25 cellular contexts compared by ENCODE assay signal in the genomic region with DNA sequence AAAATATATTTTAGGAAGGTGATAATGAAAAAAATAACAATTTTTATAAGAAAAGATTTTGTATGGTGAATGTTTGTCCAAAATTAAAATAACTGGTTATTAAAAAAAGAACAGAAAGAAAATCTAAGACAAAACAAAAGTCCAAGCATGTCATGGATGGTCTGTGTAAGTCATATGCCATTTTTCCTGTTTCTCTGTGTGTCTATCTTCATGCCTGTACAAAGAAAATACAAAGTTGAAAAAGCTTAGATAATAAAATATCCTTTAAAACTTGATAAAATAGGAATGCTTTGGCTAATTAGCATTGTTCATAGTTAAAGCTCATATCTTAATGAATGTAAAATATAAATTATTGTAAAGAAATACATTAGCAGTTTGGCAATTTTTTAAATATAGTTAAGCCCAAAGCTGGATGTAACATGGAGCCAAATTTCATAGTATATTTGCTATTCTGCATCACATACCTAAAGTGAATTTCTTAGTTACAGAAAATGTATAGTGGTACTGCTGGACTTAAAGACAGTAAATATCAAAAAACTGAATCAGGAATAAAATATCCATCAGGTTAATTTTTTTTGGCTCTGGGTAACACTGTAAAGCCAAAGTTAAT.
DNase-seq lines count a peak whose midpoint lies in the region; ATAC-seq, FAIRE-seq and TF ChIP-seq lines count a peak whose summit lies in the region.
"Had no signal": no experiment of that assay in that cellular context is flagged by ENCODE, and none has a peak within 500 bp of the region (broad histone marks: within the 10 kb centered on the region; RNA-seq: fewer than 3 reads in every experiment).

No MANE protein-coding gene starts in this region.

- no peak overlapping the region for H2AFZ ChIP-seq in mesenchymal stem cell (ENCODE audit: low read depth, low read length)

- H3K9me3 ChIP-seq in mesenchymal stem cell (ENCODE audit: control insufficient read depth, low read length) = peaks cover 57% of the 10 kb centered on the region
- H3K9me3 ChIP-seq in colonic mucosa = no peaks in the 10 kb centered on the region

- H2BK120ac ChIP-seq in mesenchymal stem cell (ENCODE audit: low read depth, low read length) = no peak overlapping the region

- no peak overlapping the region for H2BK12ac ChIP-seq in mesenchymal stem cell (ENCODE audit: low read length in 2 of 2)

- ATAC-seq in HG02588 (IDR thresholded peaks at IDR 0.05; ENCODE audit: unreplicated experiment) = no peak
- ATAC-seq: GM12878, Panc1, Right ventricle myocardium inferior had no signal

- no peak overlapping the region for H2BK15ac ChIP-seq in mesenchymal stem cell (ENCODE audit: low read depth, poor library complexity, severe bottlenecking)

- H3K36me3 ChIP-seq in mesenchymal stem cell (ENCODE audit: control insufficient read depth in 1 of 2, insufficient read depth in 2 of 2, low read depth in 1 of 2, low read length in 2 of 2) (no peaks in the 10 kb centered on the region), colonic mucosa (no peaks in the 10 kb centered on the region)

- H3K27ac ChIP-seq in mesenchymal stem cell (ENCODE audit: low read length, poor library complexity, severe bottlenecking) (no peak overlapping the region), colonic mucosa (no peak overlapping the region)
- H3K27ac ChIP-seq: 22Rv1, HL-60 had no signal

- H2AK5ac ChIP-seq in mesenchymal stem cell (ENCODE audit: low read length, severe bottlenecking) = no peak overlapping the region

- no peak overlapping the region for H3K23ac ChIP-seq in mesenchymal stem cell (ENCODE audit: low read length in 2 of 2)

- H2BK5ac ChIP-seq in mesenchymal stem cell (ENCODE audit: low read depth, low read length, poor library complexity, severe bottlenecking) = no peak overlapping the region

- H3K14ac ChIP-seq in mesenchymal stem cell (ENCODE audit: low read length in 2 of 2) = no peak overlapping the region

- no peaks in the 10 kb centered on the region for H3K27me3 ChIP-seq in mesenchymal stem cell (ENCODE audit: control insufficient read depth in 1 of 2, insufficient read depth in 1 of 2, low read length in 2 of 2)
- no peaks in the 10 kb centered on the region for H3K27me3 ChIP-seq in colonic mucosa

- H3K9ac ChIP-seq in mesenchymal stem cell (ENCODE audit: low read length) (no peak overlapping the region), colonic mucosa (ENCODE audit: low read depth in 2 of 2, low read length in 2 of 2) (no peak overlapping the region)

- H4K91ac ChIP-seq in mesenchymal stem cell (ENCODE audit: low read length) = no peak overlapping the region

- peak; percentile 31 for DNase-seq in DMS53 (lab: John Stamatoyannopoulos, UW)
- DNase-seq in DMS53 treated with DMSO at 0.1 percent for 48 hours (lab: John Stamatoyannopoulos, UW; ENCODE audit: unreplicated experiment) = no peak
- DNase-seq in Kasumi-1 (lab: John Stamatoyannopoulos, UW) = peak; percentile 14 to 17
- DNase-seq in RCC 7860 (ENCODE audit: low spot score) = no peak
- peak; percentile 1 for DNase-seq in mesenchymal stem cell
- DNase-seq in occipital lobe (lab: John Stamatoyannopoulos, UW) = no peak
- no peak for DNase-seq in colonic mucosa
- DNase-seq: CD4-positive, CD25-positive, alpha-beta regulatory T cell; COR-L47; DMS153; EL; HFFc6; IMR-90; MV-4-11; NCI-H1417; NCI-H187 treated with DMSO at 0.1 percent for 48 hours; NCI-H226; NCI-H524 treated with DMSO at 0.1 percent for 48 hours had no signal

- H3K18ac ChIP-seq in mesenchymal stem cell (ENCODE audit: low read depth in 1 of 2, low read length in 2 of 2) = no peak overlapping the region

- H3K4me1 ChIP-seq in mesenchymal stem cell (ENCODE audit: control insufficient read depth, insufficient read depth, low read depth, low read length) (no peaks in the 10 kb centered on the region), colonic mucosa (no peaks in the 10 kb centered on the region)

- H3K4me3 ChIP-seq in mesenchymal stem cell (ENCODE audit: insufficient read depth in 1 of 2, low read depth in 1 of 2, low read length in 2 of 2) (no peak overlapping the region), colonic mucosa (no peak overlapping the region)
- H3K4me3 ChIP-seq: GM12878 had no signal

- H4K8ac ChIP-seq in mesenchymal stem cell (ENCODE audit: low read length) = no peak overlapping the region

- no peak overlapping the region for H3K4ac ChIP-seq in mesenchymal stem cell (ENCODE audit: low read depth in 1 of 2, low read length in 2 of 2)

- no peaks in the 10 kb centered on the region for H3K79me1 ChIP-seq in mesenchymal stem cell (replicated peaks; ENCODE audit: low read length, poor library complexity, severe bottlenecking)

- FAIRE-seq in RCC 7860 (lab: Jason Lieb, UNC) = peak; percentile 22
- FAIRE-seq: GM12878, H54 had no signal

- intact Hi-C loops in colonic mucosa (cut with DNase I) = no loop called here

- no peak overlapping the region for H3K4me2 ChIP-seq in mesenchymal stem cell (ENCODE audit: low read length, poor library complexity, severe bottlenecking)

- no peak for TF ChIP-seq CTCF in colonic mucosa (IDR thresholded peaks at IDR 0.05)

Comparison
In these comparisons a context has a peak if more than half of its experiments do, and no peak if none do; other contexts are left out.
1. DNase-seq: peak in DMS53 (single experiment), Kasumi-1 (2 of 2) and mesenchymal stem cell (single experiment); none in DMS53 treated with DMSO at 0.1 percent for 48 hours (single experiment), RCC 7860 (single experiment), occipital lobe (single experiment) and colonic mucosa (single experiment).